Comparison of ENCODE assay signal across 14 cellular contexts in genomic region chr6:157867155-157867559, GRCh38. TPM values are rescaled to one million over a fixed set of nuclear protein-coding genes. Genes with fewer than 3 reads are reported as not detected.
DNase-seq lines count a peak whose midpoint lies in the region; ATAC-seq, FAIRE-seq and TF ChIP-seq lines count a peak whose summit lies in the region.
"Had no signal": no experiment of that assay in that cellular context is flagged by ENCODE, and none has a peak within 500 bp of the region (broad histone marks: within the 10 kb centered on the region; RNA-seq: fewer than 3 reads in every experiment).

No MANE protein-coding gene starts in this region.

- H3K9me3 ChIP-seq in A549 (no peaks in the 10 kb centered on the region), HEK293 (ENCODE audit: control insufficient read depth, insufficient read depth, low read depth, low read length) (no peaks in the 10 kb centered on the region), BE2C (no peaks in the 10 kb centered on the region)
- H3K9me3 ChIP-seq: tibial artery had no signal

- peak overlapping the region; percentile 7 to 10; a peak in 1 of 6 replicates for H3K27ac ChIP-seq in A549
- H3K27ac ChIP-seq in HEK293 (ENCODE audit: extremely low read depth, low read depth, low read length): no peak overlapping the region
- no peak overlapping the region for H3K27ac ChIP-seq in foreskin keratinocyte
- H3K27ac ChIP-seq: tibial artery had no signal

- CTCF ChIA-PET in A549 (lab: Yijun Ruan, JAX) (interaction anchor here (1.2 kb wide), 1 partner anchor 112 kb away, joined by 3 read pairs; no protein-coding TSS in a partner anchor), HEK293 (lab: Yijun Ruan, JAX) (interaction anchor here (0.7 to 1.5 kb wide), 5 partner anchors 27 to 264 kb away, joined by 3 to 5 read pairs (median 3); no protein-coding TSS in a partner anchor)
- CTCF ChIA-PET in activated CD8-positive, alpha-beta T cell treated with anti-CD3 and anti-CD28 coated beads, Interleukin-2, amount 10 ng/mL, durations not matched to agents 7 days and 5 days (lab: Charles Lee): interaction anchor here (1.3 to 1.9 kb wide), 4 partner anchors 104 to 111 kb away, joined by 3 to 5 read pairs (median 4); no protein-coding TSS in a partner anchor

- H3K27me3 Mint-ChIP-seq in activated CD8-positive, alpha-beta T cell treated with anti-CD3 and anti-CD28 coated beads, Interleukin-2, amount 10 ng/mL, durations not matched to agents 7 days and 5 days (ENCODE audit: low read depth): peaks cover 13% of the 10 kb centered on the region

- no peak for DNase-seq in A549 (ENCODE audit: low read depth in 1 of 2, low spot score in 1 of 2)
- peak; percentile 24 for DNase-seq in activated CD8-positive, alpha-beta T cell treated with anti-CD3 and anti-CD28 coated beads, Interleukin-2, amount 10 ng/mL, durations not matched to agents 7 days and 5 days
- peak in 1 of 2 donors; percentile 62 for DNase-seq in foreskin keratinocyte
- DNase-seq in iPS-NIHi7 (ENCODE audit: extremely low spot score): no peak
- DNase-seq in BE2C: no peak
- DNase-seq in SHP77 treated with DMSO at 0.1 percent for 48 hours (lab: John Stamatoyannopoulos, UW): no peak
- DNase-seq: central memory CD4-positive, alpha-beta T cell; left cardiac atrium; NCI-H1417 treated with DMSO at 0.1 percent for 48 hours; stimulated activated CD4-positive, alpha-beta T cell treated with anti-CD3 and anti-CD28 coated beads, Interleukin-12 subunit alpha, Interleukin-12 subunit beta, amount 100 ng/mL, for 4 hours; tibial artery had no signal

- ATAC-seq in A549: 0 out of 6 replicates have a peak, but pooled peaks of 1 of the 2 experiments have one; percentile 29
- ATAC-seq in activated CD8-positive, alpha-beta T cell treated with anti-CD3 and anti-CD28 coated beads, Interleukin-2, amount 10 ng/mL, durations not matched to agents 7 days and 5 days: peak; percentile 64
- peak; percentile 85 for ATAC-seq in foreskin keratinocyte
- ATAC-seq in GM18867 (IDR thresholded peaks at IDR 0.05; ENCODE audit: unreplicated experiment): no peak

- POLR2A ChIA-PET in A549 (lab: Yijun Ruan, JAX) (no interaction called here), HEK293 (lab: Yijun Ruan, JAX) (interaction anchor here (0.6 kb wide), 1 partner anchor 23 kb away, joined by 6 read pairs; no protein-coding TSS in a partner anchor)
- POLR2A ChIA-PET in activated CD8-positive, alpha-beta T cell treated with anti-CD3 and anti-CD28 coated beads, Interleukin-2, amount 10 ng/mL, durations not matched to agents 7 days and 5 days (lab: Charles Lee): no interaction called here

- peaks cover 11% of the 10 kb centered on the region for H3K4me1 Mint-ChIP-seq in activated CD8-positive, alpha-beta T cell treated with anti-CD3 and anti-CD28 coated beads, Interleukin-2, amount 10 ng/mL, durations not matched to agents 7 days and 5 days (ENCODE audit: low read depth)

- no peak overlapping the region for H3K4me3 Mint-ChIP-seq in activated CD8-positive, alpha-beta T cell treated with anti-CD3 and anti-CD28 coated beads, Interleukin-2, amount 10 ng/mL, durations not matched to agents 7 days and 5 days
- H3K4me3 Mint-ChIP-seq: T-helper 2 cell treated with Interferon-gamma antibody and Interleukin-4, amounts not matched to agents 5 μg/mL and 100 μg/mL, for 36 hours had no signal

- no peak for TF ChIP-seq EP300 in A549 (IDR thresholded peaks at IDR 0.05)

- no peak for FAIRE-seq in A549 (lab: Jason Lieb, UNC)

- H3K4me3 ChIP-seq in A549: no peak overlapping the region
- no peak overlapping the region for H3K4me3 ChIP-seq in HEK293 (ENCODE audit: low read depth, low read length)
- no peak overlapping the region for H3K4me3 ChIP-seq in BE2C (ENCODE audit: low read depth, low read length)
- H3K4me3 ChIP-seq: tibial artery had no signal

- peak overlapping the region; percentile 9; the same call in 1 of the 3 replicates for H3K4me2 ChIP-seq in A549

- H3K27me3 ChIP-seq in foreskin keratinocyte: no peaks in the 10 kb centered on the region
- H3K27me3 ChIP-seq in BE2C: no peaks in the 10 kb centered on the region
- H3K27me3 ChIP-seq: tibial artery had no signal

- TF ChIP-seq CTCF in A549 (IDR thresholded peaks at IDR 0.05): no peak
- no peak for TF ChIP-seq CTCF in HEK293 (tag by site-specific recombination; IDR thresholded peaks at IDR 0.05)
- no peak for TF ChIP-seq CTCF in foreskin keratinocyte (conservative IDR thresholded peaks at IDR 0.05)
- TF ChIP-seq CTCF in BE2C (IDR thresholded peaks at IDR 0.05; ENCODE audit: low read depth, low read length): no peak

- no peak for TF ChIP-seq RAD21 in A549 (conservative IDR thresholded peaks at IDR 0.05 in 1 of 2, IDR thresholded peaks at IDR 0.05 in 1 of 2)

- no peaks in the 10 kb centered on the region for H3K9me3 Mint-ChIP-seq in activated CD8-positive, alpha-beta T cell treated with anti-CD3 and anti-CD28 coated beads, Interleukin-2, amount 10 ng/mL, durations not matched to agents 7 days and 5 days (ENCODE audit: insufficient read depth)
- H3K9me3 Mint-ChIP-seq: T-helper 2 cell treated with Interferon-gamma antibody and Interleukin-4, amounts not matched to agents 5 μg/mL and 100 μg/mL, for 36 hours had no signal

- H3K4me1 ChIP-seq in A549 (peaks cover 24% of the 10 kb centered on the region), HEK293 (ENCODE audit: control insufficient read depth, insufficient read depth, low read length) (peaks cover 11% of the 10 kb centered on the region; the same call in 1 of the 2 replicates), foreskin keratinocyte (peaks cover 5% of the 10 kb centered on the region), BE2C (peaks cover 10% of the 10 kb centered on the region)

- H3K36me3 ChIP-seq in HEK293 (ENCODE audit: control insufficient read depth in 2 of 2, insufficient read depth in 1 of 2, low read length in 2 of 2) (peaks cover 0 to 23% of the 10 kb centered on the region in 2 experiments; a peak in 1 of 3 replicates), BE2C (no peaks in the 10 kb centered on the region; the same call in 1 of the 2 replicates)

- H3K27ac Mint-ChIP-seq in activated CD8-positive, alpha-beta T cell treated with anti-CD3 and anti-CD28 coated beads, Interleukin-2, amount 10 ng/mL, durations not matched to agents 7 days and 5 days: no peak overlapping the region
- H3K27ac Mint-ChIP-seq: T-helper 2 cell treated with Interferon-gamma antibody and Interleukin-4, amounts not matched to agents 5 μg/mL and 100 μg/mL, for 36 hours had no signal

- no peak for TF ChIP-seq POLR2A in A549 (IDR thresholded peaks at IDR 0.05; ENCODE audit: low read length)

- peaks cover 4% of the 10 kb centered on the region for H3K36me3 Mint-ChIP-seq in activated CD8-positive, alpha-beta T cell treated with anti-CD3 and anti-CD28 coated beads, Interleukin-2, amount 10 ng/mL, durations not matched to agents 7 days and 5 days (ENCODE audit: low read depth)

- WGBS in A549 (ENCODE audit: missing lambda C conversion rate): 55% methylated on average over 5 of the region's 5 CpGs

TF ChIP-seq in A549, 52 proteins besides CTCF, POLR2A, EP300 and RAD21 (continues in another document):
- no peak for TF ChIP-seq ZNF302 (CRISPR knock-in tag; IDR thresholded peaks at IDR 0.05)
- TF ChIP-seq RNF2 (IDR thresholded peaks at IDR 0.05; ENCODE audit: borderline replicate concordance, low read depth): no peak
- no peak for TF ChIP-seq NFE2L2 (conservative IDR thresholded peaks at IDR 0.05; ENCODE audit: low read length)
- no peak for TF ChIP-seq HMGXB4 (CRISPR knock-in tag; IDR thresholded peaks at IDR 0.05; ENCODE audit: borderline replicate concordance)
- TF ChIP-seq MAFK (IDR thresholded peaks at IDR 0.05; ENCODE audit: partially characterized antibody): no peak

TF ChIP-seq in HEK293, 187 proteins besides CTCF, POLR2A, EP300 and RAD21 (continues in another document):
- TF ChIP-seq ZNF585B (tag by site-specific recombination; IDR thresholded peaks at IDR 0.05) (no peak), ZNF366 (tag by site-specific recombination; conservative IDR thresholded peaks at IDR 0.05) (peak; percentile 64), ZNF16 (tag by site-specific recombination; IDR thresholded peaks at IDR 0.05; ENCODE audit: low read depth) (no peak), ZNF214 (tag by site-specific recombination; IDR thresholded peaks at IDR 0.05; ENCODE audit: borderline replicate concordance) (no peak), PRDM1 (tag by site-specific recombination; IDR thresholded peaks at IDR 0.05) (peak; percentile 78; the same call in 1 of the 2 replicates), ZSCAN30 (tag by site-specific recombination; IDR thresholded peaks at IDR 0.05) (no peak), ZNF600 (tag by site-specific recombination; IDR thresholded peaks at IDR 0.05) (peak; percentile 97), ZNF521 (tag by site-specific recombination; IDR thresholded peaks at IDR 0.05) (no peak), TCF7L2 (IDR thresholded peaks at IDR 0.05; ENCODE audit: borderline replicate concordance, low read depth, low read length) (no peak), ZNF660 (tag by site-specific recombination; IDR thresholded peaks at IDR 0.05) (0 out of 2 replicates have a peak, but pooled peaks have one; percentile 38), FEZF1 (tag by site-specific recombination; IDR thresholded peaks at IDR 0.05) (no peak), ZNF433 (tag by site-specific recombination; IDR thresholded peaks at IDR 0.05; ENCODE audit: low read depth) (no peak)
- TF ChIP-seq, protein P1, sequence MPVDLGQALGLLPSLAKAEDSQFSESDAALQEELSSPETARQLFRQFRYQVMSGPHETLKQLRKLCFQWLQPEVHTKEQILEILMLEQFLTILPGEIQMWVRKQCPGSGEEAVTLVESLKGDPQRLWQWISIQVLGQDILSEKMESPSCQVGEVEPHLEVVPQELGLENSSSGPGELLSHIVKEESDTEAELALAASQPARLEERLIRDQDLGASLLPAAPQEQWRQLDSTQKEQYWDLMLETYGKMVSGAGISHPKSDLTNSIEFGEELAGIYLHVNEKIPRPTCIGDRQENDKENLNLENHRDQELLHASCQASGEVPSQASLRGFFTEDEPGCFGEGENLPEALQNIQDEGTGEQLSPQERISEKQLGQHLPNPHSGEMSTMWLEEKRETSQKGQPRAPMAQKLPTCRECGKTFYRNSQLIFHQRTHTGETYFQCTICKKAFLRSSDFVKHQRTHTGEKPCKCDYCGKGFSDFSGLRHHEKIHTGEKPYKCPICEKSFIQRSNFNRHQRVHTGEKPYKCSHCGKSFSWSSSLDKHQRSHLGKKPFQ (tag by site-specific recombination; IDR thresholded peaks at IDR 0.05): no peak

RNA-seq across cellular contexts. Expression of gene SNX9, which starts 44.1 kb away (rescaled TPM):
- polyA plus RNA-seq in A549 (2011; rRNA removed) (26.8 and 29.8 TPM in 2 replicates), A549 (2017; fragmentation: RNase III; extraction: RNeasy Plus Mini Kit Qiagen cat#74134 plus additional on column Dnase treatment) (12.8 to 13.9 TPM (median 13.0 TPM) in 3 replicates), foreskin keratinocyte (25.4 and 27.1 TPM in 2 replicates)
- polyA plus RNA-seq in A549 (2012; cell fraction: cytosol; rRNA removed): 13.4 and 14.5 TPM in 2 replicates
- 10.9 and 15.5 TPM in 2 replicates for polyA plus RNA-seq in A549 (2012; cell fraction: nucleus; rRNA removed)
- 13.3 and 15.5 TPM in 2 replicates for polyA minus RNA-seq in A549 (2011; rRNA and poly(A)+ RNA removed)
- 1 to 10 TPM; 9.1 to 9.2 TPM for total RNA-seq in activated CD8-positive, alpha-beta T cell treated with anti-CD3 and anti-CD28 coated beads, Interleukin-2, amount 10 ng/mL, durations not matched to agents 7 days and 5 days
- total RNA-seq in foreskin keratinocyte: 48.5 and 56.1 TPM in 2 replicates
- polyA plus RNA-seq in BE2C (2012; ENCODE audit: insufficient read depth, insufficient read length, low read depth): 16.1 TPM

Comparison
In these comparisons a context has a peak if more than half of its experiments do, and no peak if none do; other contexts are left out.
1. H3K27ac ChIP-seq: peak in A549 (2 of 2); none in HEK293 (single experiment) and foreskin keratinocyte (single experiment).